In the genomic region with DNA sequence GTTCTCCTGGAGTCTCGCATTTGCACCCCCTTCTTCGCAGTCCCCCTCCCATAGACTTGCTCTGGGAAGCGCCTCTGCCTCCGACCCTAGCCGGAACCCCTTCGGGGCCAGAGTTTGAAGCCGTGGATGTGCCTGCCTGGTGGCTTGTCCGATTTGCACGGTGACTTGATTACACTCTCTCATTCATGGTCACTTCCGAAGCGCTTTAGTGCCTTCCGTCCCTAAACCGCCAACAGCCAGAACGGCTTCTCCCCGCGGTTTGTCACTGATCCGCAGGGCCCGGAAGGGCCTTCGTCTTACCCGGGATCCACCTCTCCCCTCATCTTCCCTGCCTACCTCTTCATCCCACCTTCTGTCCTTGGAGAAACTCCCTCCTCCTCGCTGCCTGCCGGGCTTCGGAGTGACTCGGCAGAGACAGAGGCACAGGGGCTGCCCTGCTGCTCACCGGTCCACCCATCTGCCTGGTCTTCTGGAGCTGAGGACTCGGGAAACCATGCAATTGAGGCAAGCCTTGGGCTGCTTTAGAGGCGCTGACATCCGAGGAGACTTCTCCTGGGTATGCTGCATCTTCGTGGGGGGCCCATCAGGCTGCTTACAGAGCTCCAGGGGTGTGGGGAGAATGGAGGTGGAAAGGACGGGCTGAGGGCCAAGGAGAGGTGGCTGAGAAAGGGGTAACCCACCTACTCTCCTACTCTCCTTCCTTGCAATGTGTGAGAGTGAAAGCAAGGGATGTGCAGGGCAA, we compare ENCODE assay signal across 10 cellular contexts. TPM values are rescaled to one million over a fixed set of nuclear protein-coding genes. Genes with fewer than 3 reads are reported as not detected.
DNase-seq lines count a peak whose midpoint lies in the region; ATAC-seq and TF ChIP-seq lines count a peak whose summit lies in the region.
"Had no signal": no experiment of that assay in that cellular context is flagged by ENCODE, and none has a peak within 500 bp of the region (broad histone marks: within the 10 kb centered on the region; RNA-seq: fewer than 3 reads in every experiment).

No MANE protein-coding gene starts in this region.

- peaks cover 17% of the 10 kb centered on the region; the same call in 1 of the 2 replicates for H4K20me1 ChIP-seq in IMR-90 (ENCODE audit: insufficient read depth, low read length)
- no peaks in the 10 kb centered on the region for H4K20me1 ChIP-seq in mammary epithelial cell (ENCODE audit: insufficient read depth, low read length)

- no peak overlapping the region for H3K18ac ChIP-seq in IMR-90 (ENCODE audit: low read depth, low read length)

- no peak overlapping the region for H4K5ac ChIP-seq in IMR-90 (ENCODE audit: low read depth, low read length)

- no peak overlapping the region for H3K56ac ChIP-seq in IMR-90 (ENCODE audit: extremely low read depth, insufficient read depth, low read length)

- BruUV-seq in IMR-90 (replicated peaks; lab: Mats Ljungman, UMichigan) (no TSS peak), mammary epithelial cell (replicated peaks; lab: Mats Ljungman, UMichigan) (no TSS peak)

- no peak overlapping the region for H3K23ac ChIP-seq in IMR-90 (ENCODE audit: low read depth, low read length)

- H2AK5ac ChIP-seq in IMR-90 (ENCODE audit: low read depth, low read length) = no peak overlapping the region

- TF ChIP-seq POLR2A in IMR-90 (IDR thresholded peaks at IDR 0.05; ENCODE audit: low read depth, low read length) = no peak

- WGBS in IMR-90 (ENCODE audit: extremely low coverage in 2 of 2, insufficient read length in 1 of 2), 2 experiments = 9% methylated on average over 17 of the region's 30 CpGs; no CpG with 5 or more reads in 1 of the 2 experiments
- 20% methylated on average over 15 of the region's 30 CpGs for WGBS in mammary epithelial cell (ENCODE audit: low coverage, missing lambda C conversion rate)

- dilution Hi-C loops in IMR-90 (cut with HindIII; ENCODE audit: low sequenced_read_pairs, unreplicated experiment) = no loop called here
- dilution Hi-C loops in mammary epithelial cell (cut with HindIII; ENCODE audit: low sequenced_read_pairs) = no loop called here

- no peak overlapping the region for H2BK5ac ChIP-seq in IMR-90 (ENCODE audit: low read depth, low read length, poor library complexity, severe bottlenecking)

- peaks cover 52% of the 10 kb centered on the region for H3K4me1 ChIP-seq in CD4-positive, CD25-positive, alpha-beta regulatory T cell (ENCODE audit: control insufficient read depth, insufficient read depth, low read length, poor library complexity, severe bottlenecking)
- peaks cover 3% of the 10 kb centered on the region; the same call in 1 of the 2 replicates for H3K4me1 ChIP-seq in IMR-90 (ENCODE audit: control insufficient read depth, insufficient read depth, low read length)
- H3K4me1 ChIP-seq in mammary epithelial cell (ENCODE audit: insufficient read depth, low read length) = peaks cover 23% of the 10 kb centered on the region

- TF ChIP-seq RAD21 in IMR-90 (IDR thresholded peaks at IDR 0.05; ENCODE audit: low read length) = no peak

- H3K9ac ChIP-seq in IMR-90 (ENCODE audit: low read depth, low read length) = no peak overlapping the region
- H3K9ac ChIP-seq in mammary epithelial cell (ENCODE audit: insufficient read depth, low read length) = no peak overlapping the region

- H3K4me2 ChIP-seq in IMR-90 (ENCODE audit: low read depth, low read length) = no peak overlapping the region
- no peak overlapping the region for H3K4me2 ChIP-seq in mammary epithelial cell (ENCODE audit: insufficient read depth, low read depth, low read length)

- H3K9me1 ChIP-seq in IMR-90 (ENCODE audit: insufficient read depth, low read length) = no peaks in the 10 kb centered on the region

- H2BK120ac ChIP-seq in IMR-90 (ENCODE audit: low read depth, low read length) = no peak overlapping the region

- H3K4ac ChIP-seq in IMR-90 (ENCODE audit: low read depth, low read length) = no peak overlapping the region

- no peak for DNase-seq in CD4-positive, CD25-positive, alpha-beta regulatory T cell
- DNase-seq in IMR-90 = no peak
- no peak for DNase-seq in mammary epithelial cell
- DNase-seq in neural crest cell (ENCODE audit: low read depth, low spot score) = no peak
- no peak for DNase-seq in OCI-M1 (lab: John Stamatoyannopoulos, UW)
- DNase-seq in SHP77 treated with DMSO at 0.1 percent for 48 hours (lab: John Stamatoyannopoulos, UW) = no peak
- DNase-seq in GDM1 (lab: John Stamatoyannopoulos, UW) = no peak
- DNase-seq: NCI-H1092 had no signal

- TF ChIP-seq CTCF in IMR-90 (conservative IDR thresholded peaks at IDR 0.05; ENCODE audit: low read depth, low read length) (no peak), mammary epithelial cell (conservative IDR thresholded peaks at IDR 0.05 in 1 of 2, IDR thresholded peaks at IDR 0.05 in 1 of 2; ENCODE audit: extremely low read depth in 1 of 2, insufficient read depth in 1 of 2, low read depth in 1 of 2, low read length in 2 of 2) (no peak), neural crest cell (conservative IDR thresholded peaks at IDR 0.05) (no peak)

- H3K79me2 ChIP-seq in mammary epithelial cell (ENCODE audit: insufficient read depth, low read length) = no peaks in the 10 kb centered on the region

- POLR2A ChIA-PET in IMR-90 (lab: Charles Lee; ENCODE audit: unreplicated experiment) = interaction anchor here (0.7 kb wide), 1 partner anchor 54 kb away, joined by 5 read pairs; no protein-coding TSS in a partner anchor

- intact Hi-C loops in IMR-90 (cut with micrococcal nuclease) (no loop called here), mammary epithelial cell (cut with micrococcal nuclease) (no loop called here)

- no peak overlapping the region for H3K4me3 ChIP-seq in CD4-positive, CD25-positive, alpha-beta regulatory T cell (ENCODE audit: low read depth, low read length)
- H3K4me3 ChIP-seq in IMR-90 (ENCODE audit: insufficient read depth, low read depth, low read length) (no peak overlapping the region), mammary epithelial cell (replicated peaks in 1 of 3; ENCODE audit: insufficient read depth in 1 of 3, low read depth in 2 of 3, low read length in 3 of 3) (no peak overlapping the region)

- H2BK20ac ChIP-seq in IMR-90 (ENCODE audit: low read depth, low read length) = no peak overlapping the region

- no peak overlapping the region for H3K14ac ChIP-seq in IMR-90 (replicated peaks; ENCODE audit: low read depth, low read length)

- peaks cover 55% of the 10 kb centered on the region for H3K27me3 ChIP-seq in CD4-positive, CD25-positive, alpha-beta regulatory T cell (ENCODE audit: control insufficient read depth, insufficient read depth, low read length)
- H3K27me3 ChIP-seq in IMR-90 (ENCODE audit: control insufficient read depth, insufficient read depth, low read length) (peaks cover 93% of the 10 kb centered on the region), mammary epithelial cell (ENCODE audit: insufficient read depth, low read length) (peaks cover 41% of the 10 kb centered on the region)

- in situ Hi-C loops in IMR-90 (cut with MboI; ENCODE audit: low sequenced_read_pairs) = no loop called here
- in situ Hi-C loops in mammary epithelial cell (cut with MboI; ENCODE audit: low sequenced_read_pairs in 2 of 2) = loop anchor here in 1 of 2 donors (25.0 kb wide), 1 partner anchor 901 kb away; no protein-coding TSS in a partner anchor

- no peak overlapping the region for H4K8ac ChIP-seq in IMR-90 (ENCODE audit: low read depth in 2 of 2, low read length in 2 of 2)

- peak overlapping the region in 2 of 3 donors; percentile 57 to 89 for H3K27ac Mint-ChIP-seq in CD4-positive, CD25-positive, alpha-beta regulatory T cell
- H3K27ac Mint-ChIP-seq in neural crest cell (ENCODE audit: unreplicated experiment) = no peak overlapping the region

- no peak overlapping the region for H2AK9ac ChIP-seq in IMR-90 (replicated peaks; ENCODE audit: low read depth, low read length, poor library complexity)

- no peak for ATAC-seq in CD4-positive, CD25-positive, alpha-beta regulatory T cell (ENCODE audit: low read depth in 2 of 2)
- ATAC-seq in IMR-90 (ENCODE audit: low read depth) = no peak
- ATAC-seq in HG03095 (IDR thresholded peaks at IDR 0.05; ENCODE audit: unreplicated experiment) = no peak

- H3K9me3 ChIP-seq in CD4-positive, CD25-positive, alpha-beta regulatory T cell (ENCODE audit: control insufficient read depth in 2 of 2, low read length in 2 of 2) = peaks cover 3 to 7% of the 10 kb centered on the region in 2 experiments
- H3K9me3 ChIP-seq in IMR-90 (ENCODE audit: control insufficient read depth, insufficient read depth, low read length) (peaks cover 17% of the 10 kb centered on the region; the same call in 1 of the 2 replicates), mammary epithelial cell (replicated peaks; ENCODE audit: insufficient read depth, low read length) (no peaks in the 10 kb centered on the region)

- H3K9me3 Mint-ChIP-seq in CD4-positive, CD25-positive, alpha-beta regulatory T cell = peaks cover 0 to 15% (median 0%) of the 10 kb centered on the region in 7 donors
- no peaks in the 10 kb centered on the region for H3K9me3 Mint-ChIP-seq in neural crest cell

- no peaks in the 10 kb centered on the region for H3K36me3 Mint-ChIP-seq in CD4-positive, CD25-positive, alpha-beta regulatory T cell
- peaks cover 5% of the 10 kb centered on the region for H3K36me3 Mint-ChIP-seq in neural crest cell (ENCODE audit: low read depth)

- CTCF ChIA-PET in IMR-90 (lab: Yijun Ruan, JAX) = interaction anchor here (1.7 kb wide), 1 partner anchor 10 kb away, joined by 10 read pairs; no protein-coding TSS in a partner anchor
- CTCF ChIA-PET in mammary epithelial cell (lab: Charles Lee; ENCODE audit: low non-redundant PET) = no interaction called here

- peaks cover 97% of the 10 kb centered on the region for H3K27me3 Mint-ChIP-seq in CD4-positive, CD25-positive, alpha-beta regulatory T cell
- H3K27me3 Mint-ChIP-seq in neural crest cell (ENCODE audit: low read depth) = peaks cover 100% of the 10 kb centered on the region

- no peak overlapping the region for H3K27ac ChIP-seq in CD4-positive, CD25-positive, alpha-beta regulatory T cell (ENCODE audit: insufficient read depth, low read length, poor library complexity, severe bottlenecking)
- H3K27ac ChIP-seq in IMR-90 (ENCODE audit: insufficient read depth, low read length) (no peak overlapping the region), mammary epithelial cell (ENCODE audit: insufficient read depth, low read depth, low read length) (no peak overlapping the region)

- H2BK15ac ChIP-seq in IMR-90 (ENCODE audit: low read depth, low read length) = no peak overlapping the region

- H4K91ac ChIP-seq in IMR-90 (ENCODE audit: insufficient read depth, low read depth, low read length) = no peak overlapping the region

- no peaks in the 10 kb centered on the region for H3K79me1 ChIP-seq in IMR-90 (ENCODE audit: low read depth in 1 of 2, low read length in 2 of 2)

- peak overlapping the region; percentile 78 to 90 (median 82) for H3K4me3 Mint-ChIP-seq in CD4-positive, CD25-positive, alpha-beta regulatory T cell
- peak overlapping the region; percentile 2 for H3K4me3 Mint-ChIP-seq in neural crest cell

- no peaks in the 10 kb centered on the region for H3K36me3 ChIP-seq in CD4-positive, CD25-positive, alpha-beta regulatory T cell (ENCODE audit: control insufficient read depth, insufficient read depth, low read length)
- H3K36me3 ChIP-seq in IMR-90 (ENCODE audit: control insufficient read depth, insufficient read depth, low read length) = no peaks in the 10 kb centered on the region
- H3K36me3 ChIP-seq in mammary epithelial cell (ENCODE audit: insufficient read depth, low read length) = no peaks in the 10 kb centered on the region

- peaks cover 15 to 69% (median 43%) of the 10 kb centered on the region in 4 donors for H3K4me1 Mint-ChIP-seq in CD4-positive, CD25-positive, alpha-beta regulatory T cell
- peaks cover 10% of the 10 kb centered on the region for H3K4me1 Mint-ChIP-seq in neural crest cell

- peak overlapping the region; percentile 33 for H2AFZ ChIP-seq in IMR-90 (replicated peaks; ENCODE audit: low read length, poor library complexity)
- peak overlapping the region; percentile 24 for H2AFZ ChIP-seq in mammary epithelial cell (ENCODE audit: low read depth, low read length)

RNA-seq across cellular contexts. Expression of a gene that starts 0.8 kb away (rescaled TPM):
- total RNA-seq in CD4-positive, CD25-positive, alpha-beta regulatory T cell = not detected
- polyA plus RNA-seq in CD4-positive, CD25-positive, alpha-beta regulatory T cell = not detected
- total RNA-seq in IMR-90 (2012; rRNA removed) = not detected in 2 replicates
- 0.04 and 0.05 TPM in 2 replicates for polyA plus RNA-seq in IMR-90 (2012; rRNA removed)
- 0.05 TPM in 1 of 2 replicates, not detected in the other for polyA plus RNA-seq in IMR-90 (2012; cell fraction: cytosol; rRNA removed)
- 0.04 TPM in 1 of 2 replicates, not detected in the other for polyA plus RNA-seq in IMR-90 (2012; cell fraction: nucleus; rRNA removed; ENCODE audit: low replicate concordance)
- total RNA-seq in mammary epithelial cell = under 1 TPM; 0.17 to 0.96 TPM
- 0.12 TPM for polyA plus RNA-seq in mammary epithelial cell
- polyA minus RNA-seq in mammary epithelial cell = not detected
- not detected in 2 replicates for total RNA-seq in neural crest cell
- polyA plus RNA-seq: esophagus had no signal

RNA-seq across cellular contexts. Expression of a gene that starts 11.8 kb away (rescaled TPM):
- total RNA-seq in CD4-positive, CD25-positive, alpha-beta regulatory T cell = 0.35 TPM
- not detected for polyA plus RNA-seq in CD4-positive, CD25-positive, alpha-beta regulatory T cell
- total RNA-seq in IMR-90 (2012; rRNA removed) (0.18 and 0.28 TPM in 2 replicates), mammary epithelial cell (1 to 10 TPM; 4.2 to 4.3 TPM), neural crest cell (0.35 TPM in 1 of 2 replicates, not detected in the other)
- polyA plus RNA-seq in IMR-90 (2012; rRNA removed) (0.10 TPM in 2 replicates), mammary epithelial cell (0.18 TPM)
- polyA plus RNA-seq in IMR-90 (2012; cell fraction: cytosol; rRNA removed) = 0.05 and 0.30 TPM in 2 replicates
- 0.04 and 0.19 TPM in 2 replicates for polyA plus RNA-seq in IMR-90 (2012; cell fraction: nucleus; rRNA removed; ENCODE audit: low replicate concordance)
- not detected for polyA minus RNA-seq in mammary epithelial cell

RNA-seq across cellular contexts. Expression of a gene that starts 14.0 kb away (rescaled TPM):
- total RNA-seq in CD4-positive, CD25-positive, alpha-beta regulatory T cell = not detected
- polyA plus RNA-seq in CD4-positive, CD25-positive, alpha-beta regulatory T cell = not detected
- total RNA-seq in IMR-90 (2012; rRNA removed) (not detected in 2 replicates), mammary epithelial cell (not detected), neural crest cell (not detected in 2 replicates)
- polyA plus RNA-seq in IMR-90 (2012; rRNA removed) (not detected in 2 replicates), mammary epithelial cell (not detected)
- polyA plus RNA-seq in IMR-90 (2012; cell fraction: cytosol; rRNA removed) = not detected in 2 replicates
- not detected in 2 replicates for polyA plus RNA-seq in IMR-90 (2012; cell fraction: nucleus; rRNA removed; ENCODE audit: low replicate concordance)
- polyA minus RNA-seq in mammary epithelial cell = not detected
- polyA plus RNA-seq: esophagus had no signal

RNA-seq across cellular contexts. Expression of a gene that starts 20.5 kb away (rescaled TPM):
- 1.1 TPM for total RNA-seq in CD4-positive, CD25-positive, alpha-beta regulatory T cell
- under 1 TPM in 1 of 4 donors, not detected in 3; 0.20 TPM for polyA plus RNA-seq in CD4-positive, CD25-positive, alpha-beta regulatory T cell
- total RNA-seq in IMR-90 (2012; rRNA removed) = 0.18 and 0.28 TPM in 2 replicates
- polyA plus RNA-seq in IMR-90 (2012; rRNA removed) = 0.32 and 0.59 TPM in 2 replicates
- 0.10 and 0.26 TPM in 2 replicates for polyA plus RNA-seq in IMR-90 (2012; cell fraction: cytosol; rRNA removed)
- 0.59 and 0.63 TPM in 2 replicates for polyA plus RNA-seq in IMR-90 (2012; cell fraction: nucleus; rRNA removed; ENCODE audit: low replicate concordance)
- 10 to 100 TPM in 1 of 2 donors, 1 to 10 TPM in 1; 7.8 to 25.1 TPM for total RNA-seq in mammary epithelial cell
- 0.03 TPM for polyA plus RNA-seq in mammary epithelial cell
- not detected for polyA minus RNA-seq in mammary epithelial cell
- total RNA-seq in neural crest cell = 9.0 and 10.0 TPM in 2 replicates

RNA-seq across cellular contexts. Expression of a gene that starts 29.4 kb away (rescaled TPM):
- total RNA-seq in CD4-positive, CD25-positive, alpha-beta regulatory T cell = not detected
- not detected for polyA plus RNA-seq in CD4-positive, CD25-positive, alpha-beta regulatory T cell
- total RNA-seq in IMR-90 (2012; rRNA removed) (under 0.01 and 0.18 TPM in 2 replicates), mammary epithelial cell (1 to 10 TPM; 2.3 to 8.0 TPM), neural crest cell (7.1 and 8.8 TPM in 2 replicates)
- polyA plus RNA-seq in IMR-90 (2012; rRNA removed) (1.7 TPM in 2 replicates), mammary epithelial cell (3.9 TPM)
- polyA plus RNA-seq in IMR-90 (2012; cell fraction: cytosol; rRNA removed) = 2.0 and 2.2 TPM in 2 replicates
- polyA plus RNA-seq in IMR-90 (2012; cell fraction: nucleus; rRNA removed; ENCODE audit: low replicate concordance) = 0.51 and 0.71 TPM in 2 replicates
- polyA minus RNA-seq in mammary epithelial cell = 3.7 TPM
